Comparison of ENCODE assay signal across 26 cellular contexts in genomic region chr3:98930413-98930812, GRCh38.
"Had no signal": no experiment of that assay in that cellular context is flagged by ENCODE, and none has a peak within 500 bp of the region (broad histone marks: within the 10 kb centered on the region; RNA-seq: fewer than 3 reads in every experiment).

No MANE protein-coding gene starts in this region.

- H3K27ac Mint-ChIP-seq: immature natural killer cell, memory B cell, naive B cell had no signal

- H3K4me2 ChIP-seq: hepatocyte had no signal

- H2AFZ ChIP-seq: hepatocyte had no signal

- H3K4me3 Mint-ChIP-seq: immature natural killer cell, memory B cell, naive B cell had no signal

- FAIRE-seq: colon, endothelial cell of umbilical vein, frontal cortex, kidney had no signal

- H3K79me2 ChIP-seq: hepatocyte had no signal

- H3K27me3 ChIP-seq: dorsolateral prefrontal cortex, esophagus muscularis mucosa, foreskin keratinocyte, gastroesophageal sphincter, heart left ventricle, hepatocyte, left lung had no signal

- H3K36me3 ChIP-seq: esophagus muscularis mucosa, gastroesophageal sphincter, heart left ventricle, left lung had no signal

- H3K4me3 ChIP-seq: coronary artery, dorsolateral prefrontal cortex, esophagus muscularis mucosa, gastroesophageal sphincter, heart left ventricle, hepatocyte, left lung, lung had no signal

- ATAC-seq: foreskin keratinocyte, gastroesophageal sphincter, heart left ventricle, left lung, left ventricle myocardium superior had no signal

- DNase-seq: dermis blood vessel endothelial cell; dorsolateral prefrontal cortex; effector CD4-positive, alpha-beta T cell; effector memory CD4-positive, alpha-beta T cell; foreskin keratinocyte; heart left ventricle; hypothalamus; immature natural killer cell; islet precursor cell; kidney; kidney glomerular epithelial cell; left lung; left ventricle myocardium superior; mammary epithelial cell; mesendoderm; midbrain; naive B cell had no signal

- H3K4me1 Mint-ChIP-seq: immature natural killer cell, memory B cell, naive B cell had no signal

- H3K27ac ChIP-seq: coronary artery, dorsolateral prefrontal cortex, esophagus muscularis mucosa, foreskin keratinocyte, gastroesophageal sphincter, heart left ventricle, hepatocyte, left lung had no signal

- H3K4me1 ChIP-seq: esophagus muscularis mucosa, foreskin keratinocyte, gastroesophageal sphincter, heart left ventricle, left lung had no signal
